1 cellular context compared by ENCODE assay signal in the genomic region with DNA sequence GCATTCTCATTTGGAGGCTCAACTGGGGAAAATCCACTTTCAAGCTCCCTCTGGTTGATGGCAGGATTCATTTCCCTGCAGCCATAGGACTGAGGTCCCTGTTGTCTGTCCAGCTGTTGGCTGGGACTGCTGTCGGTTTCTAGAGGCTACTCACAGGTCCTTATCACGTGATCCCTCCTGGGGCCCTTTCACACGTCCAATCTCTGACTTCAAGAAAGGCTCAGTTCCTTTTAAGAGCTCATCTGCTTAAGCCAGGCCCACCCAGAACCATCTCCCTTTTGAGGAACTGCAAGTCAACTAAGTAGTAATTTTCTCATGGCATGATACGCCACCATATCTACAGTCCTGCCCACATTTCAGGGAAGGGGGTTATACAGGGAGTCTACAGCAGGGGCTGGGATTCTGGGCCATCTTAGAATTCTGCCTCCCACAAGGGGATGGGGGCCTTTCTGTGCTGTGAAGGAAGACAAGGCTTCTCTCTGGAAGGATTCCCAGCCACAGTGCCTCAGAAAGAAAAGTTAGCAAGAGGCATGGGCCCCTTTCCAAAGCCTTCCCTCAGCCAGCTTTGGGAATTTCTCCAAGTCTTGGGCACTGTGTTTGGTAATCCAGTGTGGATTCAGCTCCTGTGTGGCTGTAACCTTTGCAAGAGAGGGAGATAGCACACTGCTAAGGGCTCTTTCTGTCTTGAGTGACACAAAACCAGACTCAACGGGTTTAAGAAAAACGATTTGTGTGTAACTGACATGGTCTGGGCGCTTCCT.
TF ChIP-seq lines count a peak whose summit lies in the region.

No MANE protein-coding gene starts in this region.

TF ChIP-seq in K562, 482 proteins besides CTCF, POLR2A, EP300 and RAD21 (continued from another document):
- TF ChIP-seq ZNF592 (IDR thresholded peaks at IDR 0.05): 0 out of 2 replicates have a peak, but pooled peaks have one; percentile 8
- peak; percentile 76 for TF ChIP-seq L3MBTL2 (IDR thresholded peaks at IDR 0.05)
- TF ChIP-seq, protein P1, sequence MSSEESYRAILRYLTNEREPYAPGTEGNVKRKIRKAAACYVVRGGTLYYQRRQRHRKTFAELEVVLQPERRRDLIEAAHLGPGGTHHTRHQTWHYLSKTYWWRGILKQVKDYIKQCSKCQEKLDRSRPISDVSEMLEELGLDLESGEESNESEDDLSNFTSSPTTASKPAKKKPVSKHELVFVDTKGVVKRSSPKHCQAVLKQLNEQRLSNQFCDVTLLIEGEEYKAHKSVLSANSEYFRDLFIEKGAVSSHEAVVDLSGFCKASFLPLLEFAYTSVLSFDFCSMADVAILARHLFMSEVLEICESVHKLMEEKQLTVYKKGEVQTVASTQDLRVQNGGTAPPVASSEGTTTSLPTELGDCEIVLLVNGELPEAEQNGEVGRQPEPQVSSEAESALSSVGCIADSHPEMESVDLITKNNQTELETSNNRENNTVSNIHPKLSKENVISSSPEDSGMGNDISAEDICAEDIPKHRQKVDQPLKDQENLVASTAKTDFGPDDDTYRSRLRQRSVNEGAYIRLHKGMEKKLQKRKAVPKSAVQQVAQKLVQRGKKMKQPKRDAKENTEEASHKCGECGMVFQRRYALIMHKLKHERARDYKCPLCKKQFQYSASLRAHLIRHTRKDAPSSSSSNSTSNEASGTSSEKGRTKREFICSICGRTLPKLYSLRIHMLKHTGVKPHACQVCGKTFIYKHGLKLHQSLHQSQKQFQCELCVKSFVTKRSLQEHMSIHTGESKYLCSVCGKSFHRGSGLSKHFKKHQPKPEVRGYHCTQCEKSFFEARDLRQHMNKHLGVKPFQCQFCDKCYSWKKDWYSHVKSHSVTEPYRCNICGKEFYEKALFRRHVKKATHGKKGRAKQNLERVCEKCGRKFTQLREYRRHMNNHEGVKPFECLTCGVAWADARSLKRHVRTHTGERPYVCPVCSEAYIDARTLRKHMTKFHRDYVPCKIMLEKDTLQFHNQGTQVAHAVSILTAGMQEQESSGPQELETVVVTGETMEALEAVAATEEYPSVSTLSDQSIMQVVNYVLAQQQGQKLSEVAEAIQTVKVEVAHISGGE (CRISPR knock-in tag; IDR thresholded peaks at IDR 0.05): no peak
- TF ChIP-seq SPI1 (IDR thresholded peaks at IDR 0.05; ENCODE audit: borderline replicate concordance, low read depth, low read length): peak; percentile 56; the same call in 1 of the 2 replicates
- TF ChIP-seq PKNOX1 (IDR thresholded peaks at IDR 0.05): peak; percentile 50; the same call in 1 of the 2 replicates
- TF ChIP-seq, protein P2, sequence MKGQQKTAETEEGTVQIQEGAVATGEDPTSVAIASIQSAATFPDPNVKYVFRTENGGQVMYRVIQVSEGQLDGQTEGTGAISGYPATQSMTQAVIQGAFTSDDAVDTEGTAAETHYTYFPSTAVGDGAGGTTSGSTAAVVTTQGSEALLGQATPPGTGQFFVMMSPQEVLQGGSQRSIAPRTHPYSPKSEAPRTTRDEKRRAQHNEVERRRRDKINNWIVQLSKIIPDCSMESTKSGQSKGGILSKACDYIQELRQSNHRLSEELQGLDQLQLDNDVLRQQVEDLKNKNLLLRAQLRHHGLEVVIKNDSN (CRISPR knock-in tag; IDR thresholded peaks at IDR 0.05): peak; percentile 50; the same call in 1 of the 2 replicates
- TF ChIP-seq PYGO2 (tag; IDR thresholded peaks at IDR 0.05): no peak
- TF ChIP-seq BHLHE40 (IDR thresholded peaks at IDR 0.05; ENCODE audit: low read length): peak; percentile 48
- TF ChIP-seq RAD51 (IDR thresholded peaks at IDR 0.05; ENCODE audit: borderline replicate concordance, low read depth): peak; percentile 91
- TF ChIP-seq, protein P3, sequence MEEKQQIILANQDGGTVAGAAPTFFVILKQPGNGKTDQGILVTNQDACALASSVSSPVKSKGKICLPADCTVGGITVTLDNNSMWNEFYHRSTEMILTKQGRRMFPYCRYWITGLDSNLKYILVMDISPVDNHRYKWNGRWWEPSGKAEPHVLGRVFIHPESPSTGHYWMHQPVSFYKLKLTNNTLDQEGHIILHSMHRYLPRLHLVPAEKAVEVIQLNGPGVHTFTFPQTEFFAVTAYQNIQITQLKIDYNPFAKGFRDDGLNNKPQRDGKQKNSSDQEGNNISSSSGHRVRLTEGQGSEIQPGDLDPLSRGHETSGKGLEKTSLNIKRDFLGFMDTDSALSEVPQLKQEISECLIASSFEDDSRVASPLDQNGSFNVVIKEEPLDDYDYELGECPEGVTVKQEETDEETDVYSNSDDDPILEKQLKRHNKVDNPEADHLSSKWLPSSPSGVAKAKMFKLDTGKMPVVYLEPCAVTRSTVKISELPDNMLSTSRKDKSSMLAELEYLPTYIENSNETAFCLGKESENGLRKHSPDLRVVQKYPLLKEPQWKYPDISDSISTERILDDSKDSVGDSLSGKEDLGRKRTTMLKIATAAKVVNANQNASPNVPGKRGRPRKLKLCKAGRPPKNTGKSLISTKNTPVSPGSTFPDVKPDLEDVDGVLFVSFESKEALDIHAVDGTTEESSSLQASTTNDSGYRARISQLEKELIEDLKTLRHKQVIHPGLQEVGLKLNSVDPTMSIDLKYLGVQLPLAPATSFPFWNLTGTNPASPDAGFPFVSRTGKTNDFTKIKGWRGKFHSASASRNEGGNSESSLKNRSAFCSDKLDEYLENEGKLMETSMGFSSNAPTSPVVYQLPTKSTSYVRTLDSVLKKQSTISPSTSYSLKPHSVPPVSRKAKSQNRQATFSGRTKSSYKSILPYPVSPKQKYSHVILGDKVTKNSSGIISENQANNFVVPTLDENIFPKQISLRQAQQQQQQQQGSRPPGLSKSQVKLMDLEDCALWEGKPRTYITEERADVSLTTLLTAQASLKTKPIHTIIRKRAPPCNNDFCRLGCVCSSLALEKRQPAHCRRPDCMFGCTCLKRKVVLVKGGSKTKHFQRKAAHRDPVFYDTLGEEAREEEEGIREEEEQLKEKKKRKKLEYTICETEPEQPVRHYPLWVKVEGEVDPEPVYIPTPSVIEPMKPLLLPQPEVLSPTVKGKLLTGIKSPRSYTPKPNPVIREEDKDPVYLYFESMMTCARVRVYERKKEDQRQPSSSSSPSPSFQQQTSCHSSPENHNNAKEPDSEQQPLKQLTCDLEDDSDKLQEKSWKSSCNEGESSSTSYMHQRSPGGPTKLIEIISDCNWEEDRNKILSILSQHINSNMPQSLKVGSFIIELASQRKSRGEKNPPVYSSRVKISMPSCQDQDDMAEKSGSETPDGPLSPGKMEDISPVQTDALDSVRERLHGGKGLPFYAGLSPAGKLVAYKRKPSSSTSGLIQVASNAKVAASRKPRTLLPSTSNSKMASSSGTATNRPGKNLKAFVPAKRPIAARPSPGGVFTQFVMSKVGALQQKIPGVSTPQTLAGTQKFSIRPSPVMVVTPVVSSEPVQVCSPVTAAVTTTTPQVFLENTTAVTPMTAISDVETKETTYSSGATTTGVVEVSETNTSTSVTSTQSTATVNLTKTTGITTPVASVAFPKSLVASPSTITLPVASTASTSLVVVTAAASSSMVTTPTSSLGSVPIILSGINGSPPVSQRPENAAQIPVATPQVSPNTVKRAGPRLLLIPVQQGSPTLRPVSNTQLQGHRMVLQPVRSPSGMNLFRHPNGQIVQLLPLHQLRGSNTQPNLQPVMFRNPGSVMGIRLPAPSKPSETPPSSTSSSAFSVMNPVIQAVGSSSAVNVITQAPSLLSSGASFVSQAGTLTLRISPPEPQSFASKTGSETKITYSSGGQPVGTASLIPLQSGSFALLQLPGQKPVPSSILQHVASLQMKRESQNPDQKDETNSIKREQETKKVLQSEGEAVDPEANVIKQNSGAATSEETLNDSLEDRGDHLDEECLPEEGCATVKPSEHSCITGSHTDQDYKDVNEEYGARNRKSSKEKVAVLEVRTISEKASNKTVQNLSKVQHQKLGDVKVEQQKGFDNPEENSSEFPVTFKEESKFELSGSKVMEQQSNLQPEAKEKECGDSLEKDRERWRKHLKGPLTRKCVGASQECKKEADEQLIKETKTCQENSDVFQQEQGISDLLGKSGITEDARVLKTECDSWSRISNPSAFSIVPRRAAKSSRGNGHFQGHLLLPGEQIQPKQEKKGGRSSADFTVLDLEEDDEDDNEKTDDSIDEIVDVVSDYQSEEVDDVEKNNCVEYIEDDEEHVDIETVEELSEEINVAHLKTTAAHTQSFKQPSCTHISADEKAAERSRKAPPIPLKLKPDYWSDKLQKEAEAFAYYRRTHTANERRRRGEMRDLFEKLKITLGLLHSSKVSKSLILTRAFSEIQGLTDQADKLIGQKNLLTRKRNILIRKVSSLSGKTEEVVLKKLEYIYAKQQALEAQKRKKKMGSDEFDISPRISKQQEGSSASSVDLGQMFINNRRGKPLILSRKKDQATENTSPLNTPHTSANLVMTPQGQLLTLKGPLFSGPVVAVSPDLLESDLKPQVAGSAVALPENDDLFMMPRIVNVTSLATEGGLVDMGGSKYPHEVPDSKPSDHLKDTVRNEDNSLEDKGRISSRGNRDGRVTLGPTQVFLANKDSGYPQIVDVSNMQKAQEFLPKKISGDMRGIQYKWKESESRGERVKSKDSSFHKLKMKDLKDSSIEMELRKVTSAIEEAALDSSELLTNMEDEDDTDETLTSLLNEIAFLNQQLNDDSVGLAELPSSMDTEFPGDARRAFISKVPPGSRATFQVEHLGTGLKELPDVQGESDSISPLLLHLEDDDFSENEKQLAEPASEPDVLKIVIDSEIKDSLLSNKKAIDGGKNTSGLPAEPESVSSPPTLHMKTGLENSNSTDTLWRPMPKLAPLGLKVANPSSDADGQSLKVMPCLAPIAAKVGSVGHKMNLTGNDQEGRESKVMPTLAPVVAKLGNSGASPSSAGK (IDR thresholded peaks at IDR 0.05): peak; percentile 61; the same call in 1 of the 2 replicates
- TF ChIP-seq ZBED1 (IDR thresholded peaks at IDR 0.05): no peak
- TF ChIP-seq PCBP2 (IDR thresholded peaks at IDR 0.05; ENCODE audit: low read depth, low read length, poor library complexity, severe bottlenecking): no peak
- TF ChIP-seq SP1 (CRISPR knock-in tag; IDR thresholded peaks at IDR 0.05): no peak
- TF ChIP-seq TOE1 (IDR thresholded peaks at IDR 0.05; ENCODE audit: borderline replicate concordance): peak; percentile 94
- no peak for TF ChIP-seq TOE1 (CRISPR knock-in tag; IDR thresholded peaks at IDR 0.05; ENCODE audit: borderline replicate concordance, low read depth)
- no peak for TF ChIP-seq NONO (IDR thresholded peaks at IDR 0.05; ENCODE audit: low read depth in 2 of 2, low read length in 1 of 2)
